2 cellular contexts compared by ENCODE assay signal in genomic region chr19:3851254-3852176, GRCh38.
A peak's percentile ranks its signal among the peaks of the same experiment; 100 is the strongest.
TF ChIP-seq lines count a peak whose summit lies in the region.

No MANE protein-coding gene starts in this region.

TF ChIP-seq in HepG2, 621 proteins besides CTCF, POLR2A, EP300 and RAD21:
- TF ChIP-seq ATF6 (CRISPR knock-in tag; conservative IDR thresholded peaks at IDR 0.05) = no peak
- no peak for TF ChIP-seq TGIF2 (CRISPR knock-in tag; IDR thresholded peaks at IDR 0.05)
- TF ChIP-seq ZNF280D (CRISPR knock-in tag; IDR thresholded peaks at IDR 0.05) = 0 out of 2 replicates have a peak, but pooled peaks have one; percentile 27
- no peak for TF ChIP-seq ZNF12 (CRISPR knock-in tag; IDR thresholded peaks at IDR 0.05)
- TF ChIP-seq SNAI1 (CRISPR knock-in tag; IDR thresholded peaks at IDR 0.05; ENCODE audit: borderline replicate concordance) = no peak
- peak; percentile 41; the same call in 1 of the 2 replicates for TF ChIP-seq LCORL (IDR thresholded peaks at IDR 0.05)
- TF ChIP-seq LCORL (CRISPR knock-in tag; IDR thresholded peaks at IDR 0.05) = no peak
- TF ChIP-seq SETDB1 (CRISPR knock-in tag; IDR thresholded peaks at IDR 0.05; ENCODE audit: borderline replicate concordance) = peak; percentile 99
- TF ChIP-seq ZNF331 (CRISPR knock-in tag; IDR thresholded peaks at IDR 0.05) = peak; percentile 100
TF ChIP-seq in HepG2: peak in this region for 4.

TF ChIP-seq in H1, 55 proteins besides CTCF, POLR2A, EP300 and RAD21:
- TF ChIP-seq MAX (IDR thresholded peaks at IDR 0.05) (no peak), TCF12 (IDR thresholded peaks at IDR 0.05; ENCODE audit: low read depth, low read length) (peak; percentile 36; the same call in 1 of the 2 replicates), RBBP5 (IDR thresholded peaks at IDR 0.05; ENCODE audit: borderline replicate concordance, low read depth, low read length) (no peak), KDM1A (IDR thresholded peaks at IDR 0.05; ENCODE audit: borderline replicate concordance, low read length) (0 out of 2 replicates have a peak, but pooled peaks have one; percentile 63), GABPA (IDR thresholded peaks at IDR 0.05; ENCODE audit: borderline replicate concordance, insufficient read depth, low read length) (no peak)
